23 cellular contexts compared by ENCODE assay signal in the genomic region with DNA sequence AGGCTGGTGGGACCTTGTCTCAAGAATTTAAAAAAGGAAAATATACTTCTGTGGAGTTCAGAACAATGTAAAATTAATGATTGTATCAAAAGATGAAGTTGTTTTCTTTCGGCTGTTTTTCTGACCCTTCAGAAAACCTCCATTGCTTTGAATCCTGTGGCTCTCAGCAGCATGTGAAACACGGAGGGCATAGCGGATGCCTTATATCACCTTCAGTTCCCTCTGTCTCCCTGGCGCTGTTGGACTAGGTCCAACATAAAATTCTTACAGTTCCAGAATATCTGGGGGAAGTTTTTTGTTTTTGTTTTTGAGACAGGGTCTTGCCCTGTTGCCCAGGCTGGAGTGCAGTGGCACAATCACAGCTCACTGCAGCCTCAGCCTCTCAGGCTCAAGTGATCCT. TPM values are rescaled to one million over a fixed set of nuclear protein-coding genes. Genes with fewer than 3 reads are reported as not detected.
DNase-seq lines count a peak whose midpoint lies in the region; ATAC-seq, FAIRE-seq and TF ChIP-seq lines count a peak whose summit lies in the region.
"Had no signal": no experiment of that assay in that cellular context is flagged by ENCODE, and none has a peak within 500 bp of the region (broad histone marks: within the 10 kb centered on the region; RNA-seq: fewer than 3 reads in every experiment).

No MANE protein-coding gene starts in this region.

- no peak for TF ChIP-seq POLR2A in sigmoid colon (IDR thresholded peaks at IDR 0.05)

- TF ChIP-seq EP300 in sigmoid colon (IDR thresholded peaks at IDR 0.05): no peak

- H3K9me3 ChIP-seq in kidney (ENCODE audit: control insufficient read depth in 1 of 2, low read length in 2 of 2) (no peaks in the 10 kb centered on the region), sigmoid colon (no peaks in the 10 kb centered on the region)
- H3K9me3 ChIP-seq: A549; BLaER1 treated with 17β-estradiol and CSF1 and Interleukin-3, amounts not matched to agents 10 nM and 100 nM; Caco-2 had no signal

- H3K27ac ChIP-seq in kidney (ENCODE audit: low read depth in 2 of 2, low read length in 2 of 2) (no peak overlapping the region), sigmoid colon (no peak overlapping the region)
- H3K27ac ChIP-seq: 22Rv1; A549; BLaER1 treated with 17β-estradiol and CSF1 and Interleukin-3, amounts not matched to agents 10 nM and 100 nM; C4-2B had no signal

- TF ChIP-seq CTCF in kidney (IDR thresholded peaks at IDR 0.05; ENCODE audit: borderline replicate concordance, extremely low read depth, insufficient read depth) (no peak), sigmoid colon (IDR thresholded peaks at IDR 0.05) (no peak)

- H3K4me1 ChIP-seq in kidney (ENCODE audit: control insufficient read depth in 1 of 2, insufficient read depth in 1 of 2, low read depth in 1 of 2, low read length in 2 of 2) (no peaks in the 10 kb centered on the region), sigmoid colon (no peaks in the 10 kb centered on the region)
- H3K4me1 ChIP-seq: A549; BLaER1 treated with 17β-estradiol and CSF1 and Interleukin-3, amounts not matched to agents 10 nM and 100 nM; Caco-2 had no signal

- H3K9ac ChIP-seq in kidney (ENCODE audit: low read length in 2 of 2): no peak overlapping the region
- H3K9ac ChIP-seq: BLaER1 treated with 17β-estradiol and CSF1 and Interleukin-3, amounts not matched to agents 10 nM and 100 nM had no signal

- DNase-seq in dermis blood vessel endothelial cell (peak; percentile 26), kidney (peak; percentile 6), posterior vena cava (ENCODE audit: low spot score) (peak; percentile 20), sigmoid colon (peak; percentile 10), RPMI8226 (no peak)
- DNase-seq: AML-193; Caco-2; Calu3; CD4-positive, alpha-beta T cell; CD8-positive, alpha-beta T cell; DMS79 treated with DMSO at 0.1 percent for 48 hours had no signal

- intact Hi-C loops in kidney (cut with DNase I): no loop called here
- intact Hi-C loops in posterior vena cava (cut with DNase I): no loop called here
- intact Hi-C loops in sigmoid colon (cut with DNase I): no loop called here

- H3K4me3 ChIP-seq in kidney (ENCODE audit: low read length in 2 of 2) (no peak overlapping the region), sigmoid colon (no peak overlapping the region)
- H3K4me3 ChIP-seq: A549; BLaER1 treated with 17β-estradiol and CSF1 and Interleukin-3, amounts not matched to agents 10 nM and 100 nM; GM12878 had no signal

- WGBS in sigmoid colon, 2 donors: 92 to 95% methylated on average over 4 of the region's 4 CpGs

- ATAC-seq in GM18519 (IDR thresholded peaks at IDR 0.05; ENCODE audit: low FRiP score, unreplicated experiment) (no peak), GM19035 (IDR thresholded peaks at IDR 0.05; ENCODE audit: unreplicated experiment) (no peak)
- ATAC-seq: A549; CD8-positive, alpha-beta T cell; GM12878 had no signal

- H3K27me3 ChIP-seq in sigmoid colon: no peaks in the 10 kb centered on the region

- H3K36me3 ChIP-seq in kidney (ENCODE audit: control insufficient read depth in 1 of 2, insufficient read depth in 2 of 2, low read length in 2 of 2): no peaks in the 10 kb centered on the region
- H3K36me3 ChIP-seq in sigmoid colon: no peaks in the 10 kb centered on the region
- H3K36me3 ChIP-seq: BLaER1 treated with 17β-estradiol and CSF1 and Interleukin-3, amounts not matched to agents 10 nM and 100 nM had no signal

- FAIRE-seq in kidney (lab: Jason Lieb, UNC): no peak
- FAIRE-seq: A549, D721Med, G401.6, GM12878, GM12892, GM18507, GM19239 had no signal

RNA-seq across cellular contexts. Expression of a gene that starts 7.4 kb away (rescaled TPM):
- total RNA-seq in dermis blood vessel endothelial cell: 11.3 and 12.6 TPM in 2 replicates
- 10.4 TPM for total RNA-seq in kidney
- 1.8 TPM for polyA plus RNA-seq in kidney (ENCODE audit: insufficient read depth, low read depth, low replicate concordance)
- total RNA-seq in posterior vena cava: 10 to 100 TPM; 10.4 TPM
- total RNA-seq in sigmoid colon: 10 to 100 TPM in 1 of 4 donors, 1 to 10 TPM in 3; 5.6 to 10.8 (median 7.0) TPM
- polyA plus RNA-seq in sigmoid colon: 1 to 10 TPM; 1.8 to 2.4 (median 2.1) TPM
- total RNA-seq: CD4-positive, alpha-beta T cell; CD8-positive, alpha-beta T cell had no signal
